ENCODE assay signal across 1 cellular context in the genomic region with DNA sequence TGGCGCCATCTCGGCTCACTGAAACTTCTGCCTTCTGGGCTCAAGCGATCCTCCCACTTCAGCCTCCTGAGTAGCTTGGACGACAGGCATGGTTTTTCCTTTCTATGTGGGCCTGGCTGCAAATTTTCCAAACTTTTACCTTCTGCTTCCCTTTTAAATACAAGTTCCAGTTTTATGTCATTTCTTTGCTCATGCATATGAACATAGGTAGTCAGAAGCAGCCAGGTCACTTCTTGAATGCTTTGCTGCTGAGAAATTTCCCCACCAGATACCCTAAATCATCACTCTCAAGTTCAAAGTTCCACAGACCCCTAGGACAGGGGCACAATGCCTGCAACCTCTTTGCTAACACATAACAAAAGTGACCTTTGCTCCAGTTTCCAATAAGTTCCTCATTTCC.
TF ChIP-seq lines count a peak whose summit lies in the region.

No MANE protein-coding gene starts in this region.

TF ChIP-seq in GM12878, 131 proteins besides CTCF, POLR2A, EP300 and RAD21:
- TF ChIP-seq ZBED1 (IDR thresholded peaks at IDR 0.05; ENCODE audit: borderline replicate concordance) = no peak
- no peak for TF ChIP-seq IKZF1 (conservative IDR thresholded peaks at IDR 0.05)
- TF ChIP-seq, protein P1, sequence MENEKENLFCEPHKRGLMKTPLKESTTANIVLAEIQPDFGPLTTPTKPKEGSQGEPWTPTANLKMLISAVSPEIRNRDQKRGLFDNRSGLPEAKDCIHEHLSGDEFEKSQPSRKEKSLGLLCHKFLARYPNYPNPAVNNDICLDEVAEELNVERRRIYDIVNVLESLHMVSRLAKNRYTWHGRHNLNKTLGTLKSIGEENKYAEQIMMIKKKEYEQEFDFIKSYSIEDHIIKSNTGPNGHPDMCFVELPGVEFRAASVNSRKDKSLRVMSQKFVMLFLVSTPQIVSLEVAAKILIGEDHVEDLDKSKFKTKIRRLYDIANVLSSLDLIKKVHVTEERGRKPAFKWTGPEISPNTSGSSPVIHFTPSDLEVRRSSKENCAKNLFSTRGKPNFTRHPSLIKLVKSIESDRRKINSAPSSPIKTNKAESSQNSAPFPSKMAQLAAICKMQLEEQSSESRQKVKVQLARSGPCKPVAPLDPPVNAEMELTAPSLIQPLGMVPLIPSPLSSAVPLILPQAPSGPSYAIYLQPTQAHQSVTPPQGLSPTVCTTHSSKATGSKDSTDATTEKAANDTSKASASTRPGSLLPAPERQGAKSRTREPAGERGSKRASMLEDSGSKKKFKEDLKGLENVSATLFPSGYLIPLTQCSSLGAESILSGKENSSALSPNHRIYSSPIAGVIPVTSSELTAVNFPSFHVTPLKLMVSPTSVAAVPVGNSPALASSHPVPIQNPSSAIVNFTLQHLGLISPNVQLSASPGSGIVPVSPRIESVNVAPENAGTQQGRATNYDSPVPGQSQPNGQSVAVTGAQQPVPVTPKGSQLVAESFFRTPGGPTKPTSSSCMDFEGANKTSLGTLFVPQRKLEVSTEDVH (IDR thresholded peaks at IDR 0.05; ENCODE audit: low read depth, partially characterized antibody) = no peak
- TF ChIP-seq SMC3 (IDR thresholded peaks at IDR 0.05; ENCODE audit: borderline replicate concordance, low read length) = no peak
- no peak for TF ChIP-seq ATF7 (IDR thresholded peaks at IDR 0.05; ENCODE audit: low read depth)
- TF ChIP-seq NR2F1 (conservative IDR thresholded peaks at IDR 0.05) = 0 out of 2 replicates have a peak, but pooled peaks have one; percentile 12
- TF ChIP-seq, protein P2, sequence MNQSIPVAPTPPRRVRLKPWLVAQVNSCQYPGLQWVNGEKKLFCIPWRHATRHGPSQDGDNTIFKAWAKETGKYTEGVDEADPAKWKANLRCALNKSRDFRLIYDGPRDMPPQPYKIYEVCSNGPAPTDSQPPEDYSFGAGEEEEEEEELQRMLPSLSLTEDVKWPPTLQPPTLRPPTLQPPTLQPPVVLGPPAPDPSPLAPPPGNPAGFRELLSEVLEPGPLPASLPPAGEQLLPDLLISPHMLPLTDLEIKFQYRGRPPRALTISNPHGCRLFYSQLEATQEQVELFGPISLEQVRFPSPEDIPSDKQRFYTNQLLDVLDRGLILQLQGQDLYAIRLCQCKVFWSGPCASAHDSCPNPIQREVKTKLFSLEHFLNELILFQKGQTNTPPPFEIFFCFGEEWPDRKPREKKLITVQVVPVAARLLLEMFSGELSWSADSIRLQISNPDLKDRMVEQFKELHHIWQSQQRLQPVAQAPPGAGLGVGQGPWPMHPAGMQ (IDR thresholded peaks at IDR 0.05; ENCODE audit: borderline replicate concordance) = no peak
- no peak for TF ChIP-seq LARP7 (IDR thresholded peaks at IDR 0.05)
